ENCODE assay signal across 10 cellular contexts in the genomic region with DNA sequence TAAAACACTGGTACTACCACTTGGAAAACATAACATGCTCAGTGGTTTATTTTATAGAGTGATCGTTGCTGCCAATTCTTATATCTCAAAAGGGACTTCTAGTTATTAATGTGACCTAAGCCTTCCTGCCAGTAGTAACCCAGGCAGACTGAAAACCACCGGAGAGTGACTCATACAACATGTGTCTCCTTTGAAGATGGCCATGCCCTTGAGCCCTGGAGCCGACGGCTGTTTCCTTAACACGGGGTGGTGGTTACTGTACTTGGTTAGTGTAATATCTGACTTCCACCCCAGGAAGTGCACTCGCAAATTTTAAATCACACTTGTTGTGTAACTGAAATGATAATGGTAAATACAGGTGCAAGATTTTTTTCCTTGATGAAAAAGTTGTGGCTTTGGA. TPM values are rescaled to one million over a fixed set of nuclear protein-coding genes. Genes with fewer than 3 reads are reported as not detected.
A peak's percentile ranks its signal among the peaks of the same experiment; 100 is the strongest.
DNase-seq lines count a peak whose midpoint lies in the region; ATAC-seq lines count a peak whose summit lies in the region.
"Had no signal": no experiment of that assay in that cellular context is flagged by ENCODE, and none has a peak within 500 bp of the region (broad histone marks: within the 10 kb centered on the region; RNA-seq: fewer than 3 reads in every experiment).

No MANE protein-coding gene starts in this region.

- ATAC-seq in activated T-cell treated with anti-CD3 and anti-CD28 coated beads, Interleukin-2, amount 50 U/mL, for 72 hours (replicated peaks in 1 of 2) = peak; percentile 34 to 67
- ATAC-seq in activated T-cell treated with anti-CD3 and anti-CD28 coated beads, Interleukin-2, amount 50 U/mL, for 4 hours = no peak
- ATAC-seq in stimulated activated naive CD8-positive, alpha-beta T cell treated with anti-CD3 and anti-CD28 coated beads, Interleukin-15, Interleukin-2, amounts not matched to agents 100 U/mL and 50 U/mL, for 24 hours = peak; percentile 76

- DNase-seq in activated T-cell treated with anti-CD3 and anti-CD28 coated beads, Interleukin-2, amount 50 U/mL, for 72 hours = no peak
- DNase-seq in activated T-cell treated with anti-CD3 and anti-CD28 coated beads, Interleukin-2, amount 50 U/mL, for 4 hours = no peak
- DNase-seq in RPMI7951 (ENCODE audit: low read depth) = peak; percentile 80
- peak; percentile 18 for DNase-seq in glomerular endothelial cell (ENCODE audit: extremely low read depth, low read depth, low spot score)
- DNase-seq in stimulated activated naive CD8-positive, alpha-beta T cell treated with anti-CD3 and anti-CD28 coated beads, Interleukin-15, Interleukin-2, amounts not matched to agents 100 U/mL and 50 U/mL, for 24 hours = no peak
- DNase-seq in hypothalamus (lab: John Stamatoyannopoulos, UW) = no peak
- DNase-seq in stimulated activated naive CD4-positive, alpha-beta T cell treated with Interleukin-2 at 50 U/mL for 16 hours (lab: John Stamatoyannopoulos, UW) = no peak
- no peak for DNase-seq in SHP77 (lab: John Stamatoyannopoulos, UW)
- DNase-seq: NCI-H1694 had no signal

- H3K27ac Mint-ChIP-seq in activated T-cell treated with anti-CD3 and anti-CD28 coated beads, Interleukin-2, amount 50 U/mL, for 72 hours = no peak overlapping the region
- H3K27ac Mint-ChIP-seq: B cell had no signal

- H3K9me3 Mint-ChIP-seq in activated T-cell treated with anti-CD3 and anti-CD28 coated beads, Interleukin-2, amount 50 U/mL, for 72 hours = peaks cover 0 to 3% of the 10 kb centered on the region in 2 donors
- no peaks in the 10 kb centered on the region for H3K9me3 Mint-ChIP-seq in activated T-cell treated with anti-CD3 and anti-CD28 coated beads, Interleukin-2, amount 50 U/mL, for 4 hours

- H3K27me3 Mint-ChIP-seq in activated T-cell treated with anti-CD3 and anti-CD28 coated beads, Interleukin-2, amount 50 U/mL, for 72 hours (ENCODE audit: low read depth) = peaks cover 9% of the 10 kb centered on the region
- peaks cover 47% of the 10 kb centered on the region for H3K27me3 Mint-ChIP-seq in activated T-cell treated with anti-CD3 and anti-CD28 coated beads, Interleukin-2, amount 50 U/mL, for 4 hours (ENCODE audit: low read depth)

- no peaks in the 10 kb centered on the region for H3K36me3 Mint-ChIP-seq in activated T-cell treated with anti-CD3 and anti-CD28 coated beads, Interleukin-2, amount 50 U/mL, for 72 hours (ENCODE audit: insufficient read depth in 2 of 2)
- H3K36me3 Mint-ChIP-seq in activated T-cell treated with anti-CD3 and anti-CD28 coated beads, Interleukin-2, amount 50 U/mL, for 4 hours (ENCODE audit: insufficient read depth) = no peaks in the 10 kb centered on the region

- no peak overlapping the region for H3K4me3 Mint-ChIP-seq in activated T-cell treated with anti-CD3 and anti-CD28 coated beads, Interleukin-2, amount 50 U/mL, for 72 hours
- H3K4me3 Mint-ChIP-seq in activated T-cell treated with anti-CD3 and anti-CD28 coated beads, Interleukin-2, amount 50 U/mL, for 4 hours = no peak overlapping the region
- H3K4me3 Mint-ChIP-seq: B cell had no signal

- H3K4me1 Mint-ChIP-seq in activated T-cell treated with anti-CD3 and anti-CD28 coated beads, Interleukin-2, amount 50 U/mL, for 72 hours (ENCODE audit: low read depth) = peaks cover 5% of the 10 kb centered on the region
- no peaks in the 10 kb centered on the region for H3K4me1 Mint-ChIP-seq in activated T-cell treated with anti-CD3 and anti-CD28 coated beads, Interleukin-2, amount 50 U/mL, for 4 hours (ENCODE audit: low read depth)
- H3K4me1 Mint-ChIP-seq: B cell had no signal

RNA-seq across cellular contexts. Expression of a gene that starts 30.5 kb away (rescaled TPM):
- total RNA-seq in activated T-cell treated with anti-CD3 and anti-CD28 coated beads, Interleukin-2, amount 50 U/mL, for 72 hours = 1 to 10 TPM; 2.7 to 6.6 TPM
- total RNA-seq in activated T-cell treated with anti-CD3 and anti-CD28 coated beads, Interleukin-2, amount 50 U/mL, for 4 hours = under 1 TPM; 0.08 to 0.35 (median 0.08) TPM
- not detected in 2 replicates for total RNA-seq in RPMI7951 (2014; rRNA removed; shearing (Covaris generic))
- 0.05 and 0.12 TPM in 2 replicates for total RNA-seq in glomerular endothelial cell

Comparison
In these comparisons a context has a peak if more than half of its experiments do, and no peak if none do; other contexts are left out.
1. ATAC-seq: peak in activated T-cell treated with anti-CD3 and anti-CD28 coated beads, Interleukin-2, amount 50 U/mL, for 72 hours (2 of 2) and stimulated activated naive CD8-positive, alpha-beta T cell treated with anti-CD3 and anti-CD28 coated beads, Interleukin-15, Interleukin-2, amounts not matched to agents 100 U/mL and 50 U/mL, for 24 hours (single experiment); none in activated T-cell treated with anti-CD3 and anti-CD28 coated beads, Interleukin-2, amount 50 U/mL, for 4 hours (0 of 2).
2. DNase-seq: peak in RPMI7951 (single experiment) and glomerular endothelial cell (single experiment); none in activated T-cell treated with anti-CD3 and anti-CD28 coated beads, Interleukin-2, amount 50 U/mL, for 72 hours (0 of 2), activated T-cell treated with anti-CD3 and anti-CD28 coated beads, Interleukin-2, amount 50 U/mL, for 4 hours (single experiment), stimulated activated naive CD8-positive, alpha-beta T cell treated with anti-CD3 and anti-CD28 coated beads, Interleukin-15, Interleukin-2, amounts not matched to agents 100 U/mL and 50 U/mL, for 24 hours (single experiment), hypothalamus (0 of 51), stimulated activated naive CD4-positive, alpha-beta T cell treated with Interleukin-2 at 50 U/mL for 16 hours (single experiment) and SHP77 (0 of 2).